ENCODE assay signal across 8 cellular contexts in the genomic region with DNA sequence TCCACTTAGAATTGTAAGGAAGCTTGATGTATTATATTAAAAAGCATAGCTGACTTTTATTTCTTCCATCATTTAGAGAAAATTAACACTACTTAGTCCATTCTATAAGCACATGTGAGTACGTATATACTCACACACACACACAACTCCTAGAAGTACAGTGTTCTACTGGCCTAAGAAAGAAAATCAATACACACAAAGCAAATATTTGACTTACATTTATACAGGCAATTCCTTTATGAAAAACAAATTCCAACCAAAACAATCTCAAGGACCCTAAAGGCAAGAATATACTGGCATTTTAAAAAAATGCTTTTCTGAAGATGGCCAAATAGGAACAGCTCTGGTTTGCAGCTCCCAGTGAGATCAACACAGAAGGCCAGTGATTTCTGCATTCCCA.
"Had no signal": no experiment of that assay in that cellular context is flagged by ENCODE, and none has a peak within 500 bp of the region (broad histone marks: within the 10 kb centered on the region; RNA-seq: fewer than 3 reads in every experiment).

No MANE protein-coding gene starts in this region.

- H3K9ac ChIP-seq: GM23248, KMS-11 had no signal

- H2AFZ ChIP-seq: GM23248 had no signal

- H3K4me2 ChIP-seq: KMS-11 had no signal

- FAIRE-seq: H54, HTR-8/SVneo had no signal

- DNase-seq: GM23248, GOT3, H9, HCEC 1CT, KBM-7 had no signal

- H3K27ac ChIP-seq: GM23248, KMS-11 had no signal

- H3K4me3 ChIP-seq: GM23248 had no signal
